ENCODE assay signal across 11 cellular contexts in genomic region chr3:11238880-11239279, GRCh38. TPM values are rescaled to one million over a fixed set of nuclear protein-coding genes. Genes with fewer than 3 reads are reported as not detected.
DNase-seq lines count a peak whose midpoint lies in the region; ATAC-seq and TF ChIP-seq lines count a peak whose summit lies in the region.
"Had no signal": no experiment of that assay in that cellular context is flagged by ENCODE, and none has a peak within 500 bp of the region (broad histone marks: within the 10 kb centered on the region; RNA-seq: fewer than 3 reads in every experiment).

No MANE protein-coding gene starts in this region.

- peak; percentile 67 for DNase-seq in H4 (ENCODE audit: low spot score)
- no peak for DNase-seq in activated CD4-positive, alpha-beta memory T cell treated with anti-CD3 and anti-CD28 coated beads, Interleukin-2, amount 10 ng/mL, durations not matched to agents 7 days and 5 days
- DNase-seq in fibroblast of pulmonary artery (ENCODE audit: low read depth) = peak; percentile 84
- DNase-seq in dorsolateral prefrontal cortex = no peak
- no peak for DNase-seq in Ammon's horn (ENCODE audit: low spot score)
- DNase-seq in AML-193 (lab: John Stamatoyannopoulos, UW) = no peak
- DNase-seq in effector memory CD8-positive, alpha-beta T cell = no peak
- DNase-seq: NCI-H2081 treated with DMSO at 0.1 percent for 48 hours; SHP77; stimulated activated CD4-positive, alpha-beta T cell treated with anti-CD3 and anti-CD28 coated beads, Interleukin-1b, Interleukin-23, amount 100 ng/mL, for 48 hours had no signal

- TF ChIP-seq CTCF in fibroblast of pulmonary artery (IDR thresholded peaks at IDR 0.05; ENCODE audit: low read length, missing control alignments) (no peak), dorsolateral prefrontal cortex (IDR thresholded peaks at IDR 0.05 in 54 of 56, conservative IDR thresholded peaks at IDR 0.05 in 2 of 56; ENCODE audit: low read depth in 1 of 56, partially characterized antibody in 56 of 56) (no peak)

- H3K4me3 ChIP-seq in ACC112 (ENCODE audit: low read depth, low read length) = peak overlapping the region; percentile 65
- no peak overlapping the region for H3K4me3 ChIP-seq in fibroblast of pulmonary artery (replicated peaks; ENCODE audit: low read depth, low read length)
- H3K4me3 ChIP-seq in dorsolateral prefrontal cortex = no peak overlapping the region

- peak overlapping the region; percentile 74 for H3K27ac Mint-ChIP-seq in activated CD4-positive, alpha-beta memory T cell treated with anti-CD3 and anti-CD28 coated beads, Interleukin-2, amount 10 ng/mL, durations not matched to agents 7 days and 5 days
- no peak overlapping the region for H3K27ac Mint-ChIP-seq in effector memory CD8-positive, alpha-beta T cell

- intact Hi-C loops in dorsolateral prefrontal cortex (cut with DNase I) = loop anchor here (5.0 to 10.0 kb wide), 2 partner anchors 86 to 98 kb away; no protein-coding TSS in a partner anchor

- no peaks in the 10 kb centered on the region for H3K27me3 ChIP-seq in ACC112 (ENCODE audit: insufficient read depth, low read length)
- H3K27me3 ChIP-seq in dorsolateral prefrontal cortex = peaks cover 0 to 5% (median 0%) of the 10 kb centered on the region in 45 donors

- H3K79me2 ChIP-seq in ACC112 (ENCODE audit: control insufficient read depth, insufficient read depth, low read length, unreplicated experiment) = peaks cover 35% of the 10 kb centered on the region

- peaks cover 30% of the 10 kb centered on the region for H3K4me1 Mint-ChIP-seq in activated CD4-positive, alpha-beta memory T cell treated with anti-CD3 and anti-CD28 coated beads, Interleukin-2, amount 10 ng/mL, durations not matched to agents 7 days and 5 days
- no peaks in the 10 kb centered on the region for H3K4me1 Mint-ChIP-seq in effector memory CD8-positive, alpha-beta T cell (ENCODE audit: low read depth in 2 of 2)

- CTCF ChIA-PET in activated CD4-positive, alpha-beta memory T cell treated with anti-CD3 and anti-CD28 coated beads, Interleukin-2, amount 10 ng/mL, durations not matched to agents 7 days and 5 days (lab: Charles Lee) = interaction anchor here (0.8 to 2.5 kb wide), 5 partner anchors 34 to 413 kb away, joined by 3 to 27 read pairs (median 6); partner anchors contain the start of gene ATG7

- H3K36me3 Mint-ChIP-seq in activated CD4-positive, alpha-beta memory T cell treated with anti-CD3 and anti-CD28 coated beads, Interleukin-2, amount 10 ng/mL, durations not matched to agents 7 days and 5 days (ENCODE audit: low read depth) = peaks cover 13% of the 10 kb centered on the region
- no peaks in the 10 kb centered on the region for H3K36me3 Mint-ChIP-seq in effector memory CD8-positive, alpha-beta T cell (ENCODE audit: insufficient read depth)

- peaks cover 19% of the 10 kb centered on the region for H3K36me3 ChIP-seq in ACC112 (ENCODE audit: insufficient read depth, low read length)

- peaks cover 18% of the 10 kb centered on the region for H3K9me3 Mint-ChIP-seq in activated CD4-positive, alpha-beta memory T cell treated with anti-CD3 and anti-CD28 coated beads, Interleukin-2, amount 10 ng/mL, durations not matched to agents 7 days and 5 days
- no peaks in the 10 kb centered on the region for H3K9me3 Mint-ChIP-seq in effector memory CD8-positive, alpha-beta T cell

- H3K4me3 Mint-ChIP-seq in activated CD4-positive, alpha-beta memory T cell treated with anti-CD3 and anti-CD28 coated beads, Interleukin-2, amount 10 ng/mL, durations not matched to agents 7 days and 5 days = no peak overlapping the region
- H3K4me3 Mint-ChIP-seq in effector memory CD8-positive, alpha-beta T cell = no peak overlapping the region

- no peak overlapping the region for H2AFZ ChIP-seq in ACC112 (ENCODE audit: low read length, unreplicated experiment)

- H3K4me1 ChIP-seq in ACC112 (ENCODE audit: control insufficient read depth, insufficient read depth, low read length, unreplicated experiment) = peaks cover 38% of the 10 kb centered on the region

- peaks cover 12% of the 10 kb centered on the region for H3K27me3 Mint-ChIP-seq in activated CD4-positive, alpha-beta memory T cell treated with anti-CD3 and anti-CD28 coated beads, Interleukin-2, amount 10 ng/mL, durations not matched to agents 7 days and 5 days
- H3K27me3 Mint-ChIP-seq in effector memory CD8-positive, alpha-beta T cell = peaks cover 14 to 26% of the 10 kb centered on the region in 2 donors

- H3K27ac ChIP-seq in ACC112 (ENCODE audit: low read depth, low read length) (peak overlapping the region; percentile 98), dorsolateral prefrontal cortex (no peak overlapping the region)

- POLR2A ChIA-PET in activated CD4-positive, alpha-beta memory T cell treated with anti-CD3 and anti-CD28 coated beads, Interleukin-2, amount 10 ng/mL, durations not matched to agents 7 days and 5 days (lab: Charles Lee) = interaction anchor here (0.6 to 1.7 kb wide), 10 partner anchors 11 to 387 kb away, joined by 3 to 10 read pairs (median 4); partner anchors contain the start of gene ATG7

- no peak for ATAC-seq in effector memory CD8-positive, alpha-beta T cell (replicated peaks)

RNA-seq across cellular contexts. Expression of gene ATG7, which starts 33.3 kb away (rescaled TPM):
- total RNA-seq in H4 (2014; rRNA removed; shearing (Covaris generic)) = 41.6 and 59.1 TPM in 2 replicates
- 10 to 100 TPM; 26.9 to 35.1 TPM for total RNA-seq in activated CD4-positive, alpha-beta memory T cell treated with anti-CD3 and anti-CD28 coated beads, Interleukin-2, amount 10 ng/mL, durations not matched to agents 7 days and 5 days
- total RNA-seq in dorsolateral prefrontal cortex = 10 to 100 TPM; 48.9 to 92.7 (median 70.5) TPM

Comparison
In these comparisons a context has a peak if more than half of its experiments do, and no peak if none do; other contexts are left out.
1. DNase-seq: peak in H4 (single experiment) and fibroblast of pulmonary artery (single experiment); none in activated CD4-positive, alpha-beta memory T cell treated with anti-CD3 and anti-CD28 coated beads, Interleukin-2, amount 10 ng/mL, durations not matched to agents 7 days and 5 days (single experiment), dorsolateral prefrontal cortex (0 of 10), Ammon's horn (single experiment), AML-193 (0 of 2) and effector memory CD8-positive, alpha-beta T cell (0 of 3).